In the genomic region with DNA sequence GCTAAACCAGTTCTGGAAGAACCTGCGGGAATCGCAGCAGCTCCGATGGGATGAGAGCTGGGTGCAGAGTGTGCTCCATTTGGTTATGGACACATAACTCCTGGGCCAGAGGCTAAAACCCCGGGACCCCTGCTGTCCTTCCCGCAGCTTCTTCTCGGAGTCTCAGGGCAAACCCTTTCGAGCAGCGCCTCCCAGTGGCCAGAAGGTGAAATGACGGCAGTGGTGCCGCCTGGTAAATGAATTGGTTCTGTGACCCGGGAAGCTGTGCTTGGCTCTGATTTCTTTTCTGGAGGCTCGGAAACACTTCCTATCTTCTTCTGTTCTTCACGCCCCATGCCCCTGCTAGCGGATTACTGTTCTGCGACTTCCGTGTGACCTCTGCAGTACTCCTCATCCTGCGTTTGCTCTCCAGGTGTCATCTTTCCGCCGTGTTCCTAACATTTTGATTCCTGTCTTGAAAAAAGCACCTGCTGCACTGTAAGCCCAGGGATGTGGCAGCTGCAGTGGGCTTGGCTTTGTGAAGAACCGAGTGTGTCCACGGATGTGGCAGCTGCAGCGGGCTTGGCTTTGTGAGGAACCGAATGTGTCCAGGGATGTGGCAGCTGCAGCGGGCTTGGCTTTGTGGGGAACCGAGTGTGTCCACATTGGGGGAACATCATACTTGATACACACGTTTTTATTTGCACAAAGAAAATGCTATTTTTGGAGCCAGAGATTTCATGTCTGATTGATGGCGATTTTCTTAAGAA, we compare ENCODE assay signal across 8 cellular contexts.
DNase-seq lines count a peak whose midpoint lies in the region; ATAC-seq and TF ChIP-seq lines count a peak whose summit lies in the region.
"Not testable (repeated sequence)": the region's sequence is repeated elsewhere in the genome, so short reads cannot be mapped to it uniquely, and the experiment has no call there.

No MANE protein-coding gene starts in this region.

- not testable (repeated sequence) for H3K36me3 Mint-ChIP-seq in T-cell

- CTCF ChIA-PET in T-cell (lab: Charles Lee), result not testable (repeated sequence)

- not testable (repeated sequence) for H3K9me3 ChIP-seq in sigmoid colon, vagina

- POLR2A ChIA-PET in T-cell (lab: Charles Lee), result not testable (repeated sequence)

- not testable (repeated sequence) for H3K36me3 ChIP-seq in kidney epithelial cell (ENCODE audit: control insufficient read depth, insufficient read depth, low read length); sigmoid colon; vagina

- 23 to 30% methylated on average over 27 of the region's 27 CpGs for WGBS in sigmoid colon, 2 donors

- H3K4me1 ChIP-seq in sigmoid colon, vagina: not testable (repeated sequence)

- H3K4me3 ChIP-seq in GM12864 (ENCODE audit: low read depth, low read length); kidney epithelial cell (ENCODE audit: low read depth, low read length); sigmoid colon; vagina: not testable (repeated sequence)

- ATAC-seq in T-cell (replicated peaks in 1 of 4), result not testable (repeated sequence)

- intact Hi-C loops in sigmoid colon (cut with DNase I); vagina (cut with DNase I): not testable (repeated sequence)

- TF ChIP-seq POLR2A in sigmoid colon (IDR thresholded peaks at IDR 0.05); vagina (IDR thresholded peaks at IDR 0.05): not testable (repeated sequence)

- peaks cover 7 to 13% (median 11%) of the 10 kb centered on the region in 3 donors for H3K4me1 Mint-ChIP-seq in T-cell

- DNase-seq in GM12864 (ENCODE audit: low read depth); kidney epithelial cell (ENCODE audit: low read depth); sigmoid colon; vagina (ENCODE audit: extremely low spot score in 2 of 2): not testable (repeated sequence)
- DNase-seq in NCI-H1092 treated with DMSO at 0.1 percent for 48 hours (lab: John Stamatoyannopoulos, UW), result peak; percentile 56
- DNase-seq in T-cell, result peak in 28 of 34 experiments; percentile 8 to 56 (median 38)
- peak; percentile 70 to 75 for DNase-seq in activated T-cell treated with anti-CD3 and anti-CD28 coated beads, Interleukin-2, amount 50 U/mL, for 48 hours
- DNase-seq in effector CD4-positive, alpha-beta T cell, result peak; percentile 14

- TF ChIP-seq EP300 in sigmoid colon (IDR thresholded peaks at IDR 0.05), result not testable (repeated sequence)

- TF ChIP-seq CTCF in GM12864 (IDR thresholded peaks at IDR 0.05; ENCODE audit: low read depth, low read length, missing control alignments) (peak; percentile 65), kidney epithelial cell (IDR thresholded peaks at IDR 0.05; ENCODE audit: insufficient read depth, low read length, poor library complexity, severe bottlenecking) (peak; percentile 51), sigmoid colon (IDR thresholded peaks at IDR 0.05) (peak; percentile 9 to 58 (median 46)), vagina (IDR thresholded peaks at IDR 0.05) (peak; percentile 10 to 32 (median 20))

- H3K4me3 Mint-ChIP-seq in T-cell, result not testable (repeated sequence)

- H3K27me3 ChIP-seq in kidney epithelial cell (ENCODE audit: control insufficient read depth, insufficient read depth, low read length); sigmoid colon; vagina: not testable (repeated sequence)

- H3K27ac ChIP-seq in sigmoid colon, vagina: not testable (repeated sequence)

- H3K27me3 Mint-ChIP-seq in T-cell, result not testable (repeated sequence)

- not testable (repeated sequence) for H3K27ac Mint-ChIP-seq in T-cell

- not testable (repeated sequence) for H3K9me3 Mint-ChIP-seq in T-cell
